ENCODE assay signal across 8 cellular contexts in genomic region chr17:28227278-28228108, GRCh38.
DNase-seq lines count a peak whose midpoint lies in the region; ATAC-seq and TF ChIP-seq lines count a peak whose summit lies in the region.

No MANE protein-coding gene starts in this region.

- no peaks in the 10 kb centered on the region for H3K9me3 Mint-ChIP-seq in activated naive CD4-positive, alpha-beta T cell treated with anti-CD3 and anti-CD28 coated beads, Interleukin-2, amount 10 ng/mL, durations not matched to agents 7 days and 5 days

- peaks cover 13 to 53% (median 41%) of the 10 kb centered on the region in 7 donors for H3K27me3 ChIP-seq in heart right ventricle

- H3K27me3 Mint-ChIP-seq in activated naive CD4-positive, alpha-beta T cell treated with anti-CD3 and anti-CD28 coated beads, Interleukin-2, amount 10 ng/mL, durations not matched to agents 7 days and 5 days, result peaks cover 59% of the 10 kb centered on the region

- CTCF ChIA-PET in activated naive CD4-positive, alpha-beta T cell treated with anti-CD3 and anti-CD28 coated beads, Interleukin-2, amount 10 ng/mL, durations not matched to agents 7 days and 5 days (lab: Charles Lee), result no interaction called here

- no peaks in the 10 kb centered on the region for H3K36me3 ChIP-seq in heart right ventricle

- H3K4me1 Mint-ChIP-seq in activated naive CD4-positive, alpha-beta T cell treated with anti-CD3 and anti-CD28 coated beads, Interleukin-2, amount 10 ng/mL, durations not matched to agents 7 days and 5 days, result peaks cover 12% of the 10 kb centered on the region

- H3K4me3 ChIP-seq in heart right ventricle, result peak overlapping the region in 9 of 10 donors; percentile 4 to 46 (median 31)

- H3K4me3 Mint-ChIP-seq in activated naive CD4-positive, alpha-beta T cell treated with anti-CD3 and anti-CD28 coated beads, Interleukin-2, amount 10 ng/mL, durations not matched to agents 7 days and 5 days, result peak overlapping the region; percentile 58

- 2 to 6% methylated on average over 68 of the region's 68 CpGs for WGBS in heart right ventricle, 2 donors

- ATAC-seq in heart right ventricle, result peak in 7 of 8 donors; percentile 14 to 57 (median 42)
- no peak for ATAC-seq in HG03280 (IDR thresholded peaks at IDR 0.05; ENCODE audit: unreplicated experiment)

- DNase-seq in G401 (ENCODE audit: low spot score) (peak; percentile 6), NCI-H1930 (lab: John Stamatoyannopoulos, UW) (peak; percentile 91 to 96), heart right ventricle (peak in 1 of 2 donors; percentile 24), posterior cingulate gyrus (peak in 9 of 10 donors; percentile 22 to 93 (median 54)), activated gamma-delta T cell (lab: John Stamatoyannopoulos, UW) (no peak)
- peak; percentile 41 for DNase-seq in activated naive CD4-positive, alpha-beta T cell treated with anti-CD3 and anti-CD28 coated beads, Interleukin-2, amount 10 ng/mL, durations not matched to agents 7 days and 5 days
- no peak for DNase-seq in NK-92 treated with Interleukin-12 subunit alpha and Interleukin-12 subunit beta, amount 100 ng/mL, for 24 hours (lab: John Stamatoyannopoulos, UW)

- in situ Hi-C loops in G401 (cut with HindIII; ENCODE audit: low sequenced_read_pairs), result no loop called here

- H3K9me3 ChIP-seq in heart right ventricle, result no peaks in the 10 kb centered on the region

- no peak overlapping the region for H3K27ac ChIP-seq in heart right ventricle

- intact Hi-C loops in heart right ventricle (cut with DNase I), result no loop called here
- intact Hi-C loops in posterior cingulate gyrus (cut with DNase I), result no loop called here

- no peak overlapping the region for H3K27ac Mint-ChIP-seq in activated naive CD4-positive, alpha-beta T cell treated with anti-CD3 and anti-CD28 coated beads, Interleukin-2, amount 10 ng/mL, durations not matched to agents 7 days and 5 days

- TF ChIP-seq CTCF in heart right ventricle (IDR thresholded peaks at IDR 0.05), result no peak

- H3K4me1 ChIP-seq in heart right ventricle, result peaks cover 0 to 13% (median 12%) of the 10 kb centered on the region in 9 donors

- no peaks in the 10 kb centered on the region for H3K36me3 Mint-ChIP-seq in activated naive CD4-positive, alpha-beta T cell treated with anti-CD3 and anti-CD28 coated beads, Interleukin-2, amount 10 ng/mL, durations not matched to agents 7 days and 5 days

Comparison
In these comparisons a context has a peak if more than half of its experiments do, and no peak if none do; other contexts are left out.
1. DNase-seq: peak in G401 (single experiment), NCI-H1930 (2 of 2), activated naive CD4-positive, alpha-beta T cell treated with anti-CD3 and anti-CD28 coated beads, Interleukin-2, amount 10 ng/mL, durations not matched to agents 7 days and 5 days (single experiment) and posterior cingulate gyrus (9 of 10); none in NK-92 treated with Interleukin-12 subunit alpha and Interleukin-12 subunit beta, amount 100 ng/mL, for 24 hours (single experiment) and activated gamma-delta T cell (single experiment).